In genomic region chr14:67600562-67600974, GRCh38 we compare ENCODE assay signal across 8 cellular contexts. TPM values are rescaled to one million over a fixed set of nuclear protein-coding genes. Genes with fewer than 3 reads are reported as not detected.
A peak's percentile ranks its signal among the peaks of the same experiment; 100 is the strongest.
DNase-seq lines count a peak whose midpoint lies in the region; ATAC-seq and TF ChIP-seq lines count a peak whose summit lies in the region.
"Not testable (repeated sequence)": the region's sequence is repeated elsewhere in the genome, so short reads cannot be mapped to it uniquely, and the experiment has no call there.

No MANE protein-coding gene starts in this region.

- not testable (repeated sequence) for TF ChIP-seq CTCF in SK-N-SH (IDR thresholded peaks at IDR 0.05); endothelial cell (IDR thresholded peaks at IDR 0.05; ENCODE audit: unreplicated experiment); kidney epithelial cell (IDR thresholded peaks at IDR 0.05; ENCODE audit: insufficient read depth, low read length, poor library complexity, severe bottlenecking); neutrophil (IDR thresholded peaks at IDR 0.05); suprapubic skin (IDR thresholded peaks at IDR 0.05)

- H3K27me3 ChIP-seq in BLaER1, result peaks cover 17% of the 10 kb centered on the region; the same call in 1 of the 2 replicates
- H3K27me3 ChIP-seq in SK-N-SH (ENCODE audit: insufficient read depth); adipocyte (replicated peaks; ENCODE audit: control insufficient read depth, insufficient read depth, low read length); kidney epithelial cell (ENCODE audit: control insufficient read depth, insufficient read depth, low read length); neutrophil; suprapubic skin: not testable (repeated sequence)

- H4K20me1 ChIP-seq in BLaER1; SK-N-SH (ENCODE audit: insufficient read depth): not testable (repeated sequence)

- not testable (repeated sequence) for H3K9ac ChIP-seq in BLaER1
- H3K9ac ChIP-seq in SK-N-SH (peak overlapping the region; percentile 59; the same call in 1 of the 2 replicates), adipocyte (ENCODE audit: low read length) (peak overlapping the region; percentile 86)

- H3K9me3 Mint-ChIP-seq in endothelial cell (ENCODE audit: unreplicated experiment), result not testable (repeated sequence)

- peak; percentile 0 for ATAC-seq in HG02885 (IDR thresholded peaks at IDR 0.05; ENCODE audit: poor library complexity, unreplicated experiment)

- H3K27ac Mint-ChIP-seq in endothelial cell (ENCODE audit: unreplicated experiment), result not testable (repeated sequence)

- H2AFZ ChIP-seq in SK-N-SH (ENCODE audit: low read depth), result peak overlapping the region; percentile 89

- POLR2A ChIA-PET in SK-N-SH (lab: Yijun Ruan, JAX), result interaction anchor here (0.6 to 2.0 kb wide), 7 partner anchors 12 to 95 kb away, joined by 3 to 11 read pairs (median 3); partner anchors contain the start of genes PLEKHH1 and RDH11

- H3K9me2 ChIP-seq in SK-N-SH, result not testable (repeated sequence)

- not testable (repeated sequence) for H3K4me1 Mint-ChIP-seq in endothelial cell (ENCODE audit: unreplicated experiment)

- not testable (repeated sequence) for H3K79me2 ChIP-seq in SK-N-SH (ENCODE audit: insufficient read depth)

- peak overlapping the region; percentile 73 for H3K4me3 ChIP-seq in BLaER1
- peak overlapping the region; percentile 77 to 90 for H3K4me3 ChIP-seq in SK-N-SH (ENCODE audit: low read depth in 2 of 2, low read length in 1 of 2)
- H3K4me3 ChIP-seq in adipocyte (ENCODE audit: low read length), result peak overlapping the region; percentile 93
- peak overlapping the region; percentile 79 for H3K4me3 ChIP-seq in kidney epithelial cell (ENCODE audit: low read depth, low read length)
- H3K4me3 ChIP-seq in neutrophil (ENCODE audit: low read depth in 1 of 2, low read length in 1 of 2), result peak overlapping the region; percentile 73 to 82
- H3K4me3 ChIP-seq in suprapubic skin, result peak overlapping the region; percentile 66

- not testable (repeated sequence) for H3K36me3 ChIP-seq in BLaER1; SK-N-SH (replicated peaks in 1 of 2; ENCODE audit: control insufficient read depth in 1 of 2, insufficient read depth in 2 of 2, low read length in 1 of 2); adipocyte (ENCODE audit: control insufficient read depth, insufficient read depth, low read length, severe bottlenecking); kidney epithelial cell (ENCODE audit: control insufficient read depth, insufficient read depth, low read length); neutrophil; suprapubic skin

- not testable (repeated sequence) for TF ChIP-seq EP300 in SK-N-SH (IDR thresholded peaks at IDR 0.05; ENCODE audit: borderline replicate concordance in 1 of 2, low read depth in 1 of 2, low read length in 1 of 2); suprapubic skin (IDR thresholded peaks at IDR 0.05)

- TF ChIP-seq POLR2A in suprapubic skin (IDR thresholded peaks at IDR 0.05), result not testable (repeated sequence)

- peaks cover 29% of the 10 kb centered on the region for H3K9me3 ChIP-seq in BLaER1
- H3K9me3 ChIP-seq in SK-N-SH; adipocyte (ENCODE audit: control insufficient read depth, low read length); neutrophil; suprapubic skin: not testable (repeated sequence)

- peaks cover 18% of the 10 kb centered on the region for H3K4me1 ChIP-seq in BLaER1
- not testable (repeated sequence) for H3K4me1 ChIP-seq in SK-N-SH (ENCODE audit: control insufficient read depth in 1 of 2, insufficient read depth in 2 of 2, low read depth in 1 of 2, low read length in 1 of 2)
- H3K4me1 ChIP-seq in adipocyte (ENCODE audit: control insufficient read depth, insufficient read depth, low read length), result peaks cover 15% of the 10 kb centered on the region
- H3K4me1 ChIP-seq in neutrophil (ENCODE audit: control insufficient read depth in 1 of 2, insufficient read depth in 1 of 2, low read depth in 1 of 2, low read length in 1 of 2), result peaks cover 5 to 13% of the 10 kb centered on the region in 2 experiments
- peaks cover 21% of the 10 kb centered on the region for H3K4me1 ChIP-seq in suprapubic skin

- not testable (repeated sequence) for H3K27ac ChIP-seq in BLaER1
- H3K27ac ChIP-seq in SK-N-SH (ENCODE audit: low read depth in 2 of 2, low read length in 1 of 2) (peak overlapping the region; percentile 58 to 66; a peak in 3 of 4 replicates), neutrophil (peak overlapping the region; percentile 69), suprapubic skin (peak overlapping the region; percentile 78)

- WGBS in SK-N-SH (ENCODE audit: low lambda C conversion rate), result 93% methylated on average over 21 of the region's 21 CpGs
- 89% methylated on average over 20 of the region's 21 CpGs for WGBS in suprapubic skin

- H3K4me2 ChIP-seq in BLaER1 (peak overlapping the region; percentile 59; the same call in 1 of the 2 replicates), SK-N-SH (peak overlapping the region; percentile 84)

- not testable (repeated sequence) for DNase-seq in SK-N-SH; adipocyte (ENCODE audit: low read depth); endothelial cell (ENCODE audit: low spot score); kidney epithelial cell (ENCODE audit: low read depth); suprapubic skin (ENCODE audit: low spot score in 2 of 2)

- H3F3A ChIP-seq in SK-N-SH (replicated peaks; ENCODE audit: insufficient read depth), result not testable (repeated sequence)

- peak overlapping the region; percentile 98 for H3K4me3 Mint-ChIP-seq in endothelial cell (ENCODE audit: unreplicated experiment)

- TF ChIP-seq RAD21 in SK-N-SH (IDR thresholded peaks at IDR 0.05; ENCODE audit: low read length), result not testable (repeated sequence)

- H3K36me3 Mint-ChIP-seq in endothelial cell (ENCODE audit: low read depth, unreplicated experiment), result not testable (repeated sequence)

- H3K27me3 Mint-ChIP-seq in endothelial cell (ENCODE audit: unreplicated experiment), result not testable (repeated sequence)

- CTCF ChIA-PET in SK-N-SH (lab: Yijun Ruan, JAX), result interaction anchor here (0.7 to 4.2 kb wide), 23 partner anchors 9 to 241 kb away, joined by 3 to 23 read pairs (median 4); partner anchors contain the start of genes ARG2, ATP6V1D, EIF2S1 and RDH12

RNA-seq across cellular contexts. Expression of gene PIGH, which starts 0.5 kb away (rescaled TPM):
- 23.6 and 26.5 TPM in 2 replicates for polyA plus RNA-seq in SK-N-SH (2012; rRNA removed)
- polyA plus RNA-seq in SK-N-SH (2012; cell fraction: cytosol; rRNA removed), result 18.1 and 19.7 TPM in 2 replicates
- polyA plus RNA-seq in SK-N-SH (2012; cell fraction: nucleus; rRNA removed), result 62.2 and 99.3 TPM in 2 replicates
- total RNA-seq in endothelial cell (ENCODE audit: unreplicated experiment) (7.8 TPM), kidney epithelial cell (27.1 and 28.5 TPM in 2 replicates), suprapubic skin (10 to 100 TPM; 29.6 to 50.5 (median 36.4) TPM)

RNA-seq across cellular contexts. Expression of gene ARG2, which starts 19.2 kb away (rescaled TPM):
- polyA plus RNA-seq in SK-N-SH (2012; rRNA removed), result 2.6 TPM in 2 replicates
- polyA plus RNA-seq in SK-N-SH (2012; cell fraction: cytosol; rRNA removed), result 2.7 TPM in 2 replicates
- 0.87 and 1.9 TPM in 2 replicates for polyA plus RNA-seq in SK-N-SH (2012; cell fraction: nucleus; rRNA removed)
- total RNA-seq in endothelial cell (ENCODE audit: unreplicated experiment) (18.6 TPM), kidney epithelial cell (35.0 and 45.6 TPM in 2 replicates), suprapubic skin (1 to 10 TPM; 3.5 to 9.6 (median 5.4) TPM)
